Comparison of ENCODE assay signal across 22 cellular contexts in the genomic region with DNA sequence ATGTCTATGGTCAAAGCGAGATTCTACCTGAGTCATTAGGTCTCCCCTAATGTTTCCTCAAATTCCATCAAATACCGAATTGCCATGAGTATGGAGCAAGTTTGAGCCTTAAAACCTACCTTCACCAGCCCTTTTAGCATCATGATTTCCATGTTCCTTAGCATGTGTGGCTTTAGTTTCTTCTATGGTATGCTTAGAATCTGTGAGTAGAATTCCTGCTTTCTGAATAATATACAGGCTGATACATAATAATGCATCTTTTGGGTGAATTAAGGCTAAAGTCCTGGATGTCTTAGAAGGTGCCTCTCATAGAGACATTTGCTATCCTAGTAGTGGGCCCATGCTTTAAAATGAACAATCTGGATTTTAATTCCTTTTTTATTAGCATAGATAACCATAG. TPM values are rescaled to one million over a fixed set of nuclear protein-coding genes. Genes with fewer than 3 reads are reported as not detected.
DNase-seq lines count a peak whose midpoint lies in the region; ATAC-seq, FAIRE-seq and TF ChIP-seq lines count a peak whose summit lies in the region.
"Had no signal": no experiment of that assay in that cellular context is flagged by ENCODE, and none has a peak within 500 bp of the region (broad histone marks: within the 10 kb centered on the region; RNA-seq: fewer than 3 reads in every experiment).

No MANE protein-coding gene starts in this region.

- H3K36me3 ChIP-seq in GM23338 (ENCODE audit: insufficient read depth), result no peaks in the 10 kb centered on the region
- peaks cover 5 to 8% of the 10 kb centered on the region in 2 donors for H3K36me3 ChIP-seq in kidney (ENCODE audit: control insufficient read depth in 1 of 2, insufficient read depth in 2 of 2, low read length in 2 of 2)

- TF ChIP-seq CTCF in GM23338 (conservative IDR thresholded peaks at IDR 0.05; ENCODE audit: low read depth in 2 of 2) (no peak), kidney (IDR thresholded peaks at IDR 0.05; ENCODE audit: borderline replicate concordance, extremely low read depth, insufficient read depth) (no peak)

- no peaks in the 10 kb centered on the region for H3K27me3 Mint-ChIP-seq in GM23338 (ENCODE audit: insufficient read depth, low read depth, poor library complexity)
- H3K27me3 Mint-ChIP-seq: CD4-positive, alpha-beta memory T cell had no signal

- H3K4me3 Mint-ChIP-seq in GM23338, result no peak overlapping the region
- H3K4me3 Mint-ChIP-seq: CD4-positive, alpha-beta memory T cell had no signal

- intact Hi-C loops in kidney (cut with DNase I), result no loop called here

- no peaks in the 10 kb centered on the region for H3K9me3 Mint-ChIP-seq in GM23338

- H3K4me2 ChIP-seq in GM23338, result no peak overlapping the region
- H3K4me2 ChIP-seq: A549 had no signal

- H3K27me3 ChIP-seq in GM23338 (ENCODE audit: insufficient read depth), result no peaks in the 10 kb centered on the region

- no peaks in the 10 kb centered on the region for H3K79me2 ChIP-seq in GM23338 (replicated peaks; ENCODE audit: insufficient read depth)

- no peaks in the 10 kb centered on the region for H3K9me3 ChIP-seq in kidney (ENCODE audit: control insufficient read depth in 1 of 2, low read length in 2 of 2)
- H3K9me3 ChIP-seq: A549 had no signal

- no peak for FAIRE-seq in kidney (lab: Jason Lieb, UNC)
- FAIRE-seq: A549, GM12878, H1 had no signal

- no peaks in the 10 kb centered on the region for H3F3A ChIP-seq in GM23338 (replicated peaks; ENCODE audit: low read depth)

- H3K4me1 Mint-ChIP-seq in GM23338, result peaks cover 35% of the 10 kb centered on the region

- no peak overlapping the region for H3K9ac ChIP-seq in kidney (ENCODE audit: low read length in 2 of 2)

- H3K27ac ChIP-seq in GM23338 (ENCODE audit: low read depth), result no peak overlapping the region
- no peak overlapping the region for H3K27ac ChIP-seq in kidney (ENCODE audit: low read depth in 2 of 2, low read length in 2 of 2)
- H3K27ac ChIP-seq: A549 had no signal

- H2AFZ ChIP-seq in GM23338, result no peak overlapping the region

- peak overlapping the region; percentile 64 for H3K27ac Mint-ChIP-seq in GM23338
- H3K27ac Mint-ChIP-seq: CD4-positive, alpha-beta memory T cell had no signal

- peaks cover 19% of the 10 kb centered on the region for H3K4me1 ChIP-seq in GM23338 (ENCODE audit: insufficient read depth)
- no peaks in the 10 kb centered on the region for H3K4me1 ChIP-seq in kidney (ENCODE audit: control insufficient read depth in 1 of 2, insufficient read depth in 1 of 2, low read depth in 1 of 2, low read length in 2 of 2)
- H3K4me1 ChIP-seq: A549 had no signal

- H3K9me2 ChIP-seq in GM23338 (ENCODE audit: insufficient read depth), result no peaks in the 10 kb centered on the region

- no peaks in the 10 kb centered on the region for H3K36me3 Mint-ChIP-seq in GM23338 (ENCODE audit: low read depth)

- DNase-seq in EH (ENCODE audit: low read depth) (peak; percentile 52), GM23338 (ENCODE audit: low spot score) (no peak), amniotic stem cell (lab: John Stamatoyannopoulos, UW) (peak; percentile 1), iris pigment epithelial cell (ENCODE audit: low read depth) (peak; percentile 27), superior temporal gyrus (ENCODE audit: extremely low spot score) (no peak), kidney (no peak), middle frontal gyrus (ENCODE audit: extremely low spot score, low spot score) (no peak), HK-2 (ENCODE audit: unreplicated experiment) (no peak)
- DNase-seq: 8988T; ACHN; C1 segment of cervical spinal cord; Calu3; CD4-positive, alpha-beta memory T cell; COR-L47; DMS53; DMS79 treated with DMSO at 0.1 percent for 48 hours; GDM1; H7; HCEC 1CT had no signal

- H4K20me1 ChIP-seq in GM23338 (replicated peaks; ENCODE audit: insufficient read depth), result no peaks in the 10 kb centered on the region

- ATAC-seq in GM23338, result no peak
- ATAC-seq: A549, GM12878 had no signal

- H3K4me3 ChIP-seq in GM23338 (no peak overlapping the region), kidney (ENCODE audit: low read length in 2 of 2) (no peak overlapping the region)
- H3K4me3 ChIP-seq: A549, GM12878 had no signal

TF ChIP-seq in GM23338, 12 proteins besides CTCF, POLR2A, EP300 and RAD21 (continues in another document):
- TF ChIP-seq, protein P1, sequence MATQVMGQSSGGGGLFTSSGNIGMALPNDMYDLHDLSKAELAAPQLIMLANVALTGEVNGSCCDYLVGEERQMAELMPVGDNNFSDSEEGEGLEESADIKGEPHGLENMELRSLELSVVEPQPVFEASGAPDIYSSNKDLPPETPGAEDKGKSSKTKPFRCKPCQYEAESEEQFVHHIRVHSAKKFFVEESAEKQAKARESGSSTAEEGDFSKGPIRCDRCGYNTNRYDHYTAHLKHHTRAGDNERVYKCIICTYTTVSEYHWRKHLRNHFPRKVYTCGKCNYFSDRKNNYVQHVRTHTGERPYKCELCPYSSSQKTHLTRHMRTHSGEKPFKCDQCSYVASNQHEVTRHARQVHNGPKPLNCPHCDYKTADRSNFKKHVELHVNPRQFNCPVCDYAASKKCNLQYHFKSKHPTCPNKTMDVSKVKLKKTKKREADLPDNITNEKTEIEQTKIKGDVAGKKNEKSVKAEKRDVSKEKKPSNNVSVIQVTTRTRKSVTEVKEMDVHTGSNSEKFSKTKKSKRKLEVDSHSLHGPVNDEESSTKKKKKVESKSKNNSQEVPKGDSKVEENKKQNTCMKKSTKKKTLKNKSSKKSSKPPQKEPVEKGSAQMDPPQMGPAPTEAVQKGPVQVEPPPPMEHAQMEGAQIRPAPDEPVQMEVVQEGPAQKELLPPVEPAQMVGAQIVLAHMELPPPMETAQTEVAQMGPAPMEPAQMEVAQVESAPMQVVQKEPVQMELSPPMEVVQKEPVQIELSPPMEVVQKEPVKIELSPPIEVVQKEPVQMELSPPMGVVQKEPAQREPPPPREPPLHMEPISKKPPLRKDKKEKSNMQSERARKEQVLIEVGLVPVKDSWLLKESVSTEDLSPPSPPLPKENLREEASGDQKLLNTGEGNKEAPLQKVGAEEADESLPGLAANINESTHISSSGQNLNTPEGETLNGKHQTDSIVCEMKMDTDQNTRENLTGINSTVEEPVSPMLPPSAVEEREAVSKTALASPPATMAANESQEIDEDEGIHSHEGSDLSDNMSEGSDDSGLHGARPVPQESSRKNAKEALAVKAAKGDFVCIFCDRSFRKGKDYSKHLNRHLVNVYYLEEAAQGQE (IDR thresholded peaks at IDR 0.05; ENCODE audit: unreplicated experiment), result no peak
- TF ChIP-seq NANOG (IDR thresholded peaks at IDR 0.05; ENCODE audit: borderline replicate concordance) (no peak), POLR2AphosphoS5 (IDR thresholded peaks at IDR 0.05; ENCODE audit: low read depth) (no peak), EZH2 (IDR thresholded peaks at IDR 0.05; ENCODE audit: low read depth, unreplicated experiment) (no peak), JUNB (IDR thresholded peaks at IDR 0.05; ENCODE audit: unreplicated experiment) (no peak), CREB1 (CRISPR knock-in tag; IDR thresholded peaks at IDR 0.05; ENCODE audit: low read depth) (no peak), STAT1 (IDR thresholded peaks at IDR 0.05; ENCODE audit: unreplicated experiment) (no peak), ZNF114 (CRISPR knock-in tag; IDR thresholded peaks at IDR 0.05) (no peak)
- TF ChIP-seq, protein P2, sequence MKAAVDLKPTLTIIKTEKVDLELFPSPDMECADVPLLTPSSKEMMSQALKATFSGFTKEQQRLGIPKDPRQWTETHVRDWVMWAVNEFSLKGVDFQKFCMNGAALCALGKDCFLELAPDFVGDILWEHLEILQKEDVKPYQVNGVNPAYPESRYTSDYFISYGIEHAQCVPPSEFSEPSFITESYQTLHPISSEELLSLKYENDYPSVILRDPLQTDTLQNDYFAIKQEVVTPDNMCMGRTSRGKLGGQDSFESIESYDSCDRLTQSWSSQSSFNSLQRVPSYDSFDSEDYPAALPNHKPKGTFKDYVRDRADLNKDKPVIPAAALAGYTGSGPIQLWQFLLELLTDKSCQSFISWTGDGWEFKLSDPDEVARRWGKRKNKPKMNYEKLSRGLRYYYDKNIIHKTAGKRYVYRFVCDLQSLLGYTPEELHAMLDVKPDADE (IDR thresholded peaks at IDR 0.05), result no peak

RNA-seq across cellular contexts. Expression of a gene that starts 31.9 kb away (rescaled TPM):
- 16.2 and 19.8 TPM in 2 replicates for total RNA-seq in GM23338 (2014; rRNA removed; shearing (Covaris generic))
- polyA plus RNA-seq in GM23338 (2016; fragmentation: Nextera tagmentation; extraction: Ambion mirVana), result 12.7 and 13.2 TPM in 2 replicates
- 25.8 TPM for total RNA-seq in kidney
- 15.2 TPM for polyA plus RNA-seq in kidney (ENCODE audit: insufficient read depth, low read depth, low replicate concordance)

RNA-seq across cellular contexts. Expression of a gene that starts 57.8 kb away (rescaled TPM):
- 61.8 and 66.1 TPM in 2 replicates for total RNA-seq in GM23338 (2014; rRNA removed; shearing (Covaris generic))
- 24.6 and 24.9 TPM in 2 replicates for polyA plus RNA-seq in GM23338 (2016; fragmentation: Nextera tagmentation; extraction: Ambion mirVana)
- 112 TPM for total RNA-seq in kidney
- polyA plus RNA-seq in kidney (ENCODE audit: insufficient read depth, low read depth, low replicate concordance), result 68.7 TPM

Comparison
In these comparisons a context has a peak if more than half of its experiments do, and no peak if none do; other contexts are left out.
1. DNase-seq: peak in EH (single experiment), amniotic stem cell (single experiment) and iris pigment epithelial cell (single experiment); none in GM23338 (single experiment), superior temporal gyrus (single experiment), kidney (single experiment), middle frontal gyrus (single experiment) and HK-2 (single experiment).